ENCODE assay signal across 24 cellular contexts in genomic region chr1:18641005-18641941, GRCh38. TPM values are rescaled to one million over a fixed set of nuclear protein-coding genes. Genes with fewer than 3 reads are reported as not detected.
DNase-seq lines count a peak whose midpoint lies in the region; ATAC-seq, FAIRE-seq and TF ChIP-seq lines count a peak whose summit lies in the region.
"Had no signal": no experiment of that assay in that cellular context is flagged by ENCODE, and none has a peak within 500 bp of the region (broad histone marks: within the 10 kb centered on the region; RNA-seq: fewer than 3 reads in every experiment).

No MANE protein-coding gene starts in this region.

- no peak overlapping the region for H3K9ac ChIP-seq in astrocyte (ENCODE audit: low read length)

- intact Hi-C loops in lower leg skin (cut with DNase I; ENCODE audit: low total_unique reads), result no loop called here

- no peak for TF ChIP-seq CTCF in GM20000 (IDR thresholded peaks at IDR 0.05; ENCODE audit: extremely low read depth, missing control alignments)
- TF ChIP-seq CTCF in astrocyte (IDR thresholded peaks at IDR 0.05; ENCODE audit: insufficient read depth, low read depth, low read length), result no peak
- no peak for TF ChIP-seq CTCF in nephron (IDR thresholded peaks at IDR 0.05; ENCODE audit: unreplicated experiment in 3 of 3)
- TF ChIP-seq CTCF in lower leg skin (IDR thresholded peaks at IDR 0.05), result no peak

- FAIRE-seq in astrocyte (lab: Jason Lieb, UNC), result no peak
- FAIRE-seq: frontal cortex had no signal

- peaks cover 87% of the 10 kb centered on the region for H3K27me3 ChIP-seq in astrocyte (ENCODE audit: insufficient read depth, low read length)

- no peaks in the 10 kb centered on the region for H3K9me3 ChIP-seq in astrocyte (ENCODE audit: insufficient read depth, low read depth, low read length)
- H3K9me3 ChIP-seq: colonic mucosa, SJSA1 had no signal

- no peak for ATAC-seq in GM19395 (IDR thresholded peaks at IDR 0.05; ENCODE audit: unreplicated experiment)
- ATAC-seq: left ventricle myocardium superior; PC-3; stimulated activated naive CD8-positive, alpha-beta T cell treated with anti-CD3 and anti-CD28 coated beads, Interleukin-15, Interleukin-2, amounts not matched to agents 100 U/mL and 50 U/mL, for 24 hours had no signal

- peaks cover 87% of the 10 kb centered on the region for H3K27me3 Mint-ChIP-seq in astrocyte (ENCODE audit: low read depth, unreplicated experiment)
- peaks cover 100% of the 10 kb centered on the region for H3K27me3 Mint-ChIP-seq in nephron (ENCODE audit: low read depth)

- peaks cover 8% of the 10 kb centered on the region for H3K9me3 Mint-ChIP-seq in astrocyte (ENCODE audit: unreplicated experiment)
- no peaks in the 10 kb centered on the region for H3K9me3 Mint-ChIP-seq in nephron

- no peak overlapping the region for H3K27ac ChIP-seq in astrocyte (ENCODE audit: low read depth, low read length)
- H3K27ac ChIP-seq: colonic mucosa, SJSA1 had no signal

- H3K4me2 ChIP-seq in astrocyte (ENCODE audit: low read length), result no peak overlapping the region

- H3K4me3 ChIP-seq in astrocyte (ENCODE audit: insufficient read depth, low read depth, low read length) (no peak overlapping the region), lower leg skin (ENCODE audit: low read depth, poor library complexity, severe bottlenecking) (no peak overlapping the region)
- H3K4me3 ChIP-seq: colonic mucosa, SJSA1 had no signal

- 5 to 7% methylated on average over 49 of the region's 49 CpGs for WGBS in lower leg skin, 2 donors

- no peaks in the 10 kb centered on the region for H3K4me1 ChIP-seq in astrocyte (ENCODE audit: insufficient read depth, low read length)
- H3K4me1 ChIP-seq: colonic mucosa, SJSA1 had no signal

- H3K4me1 Mint-ChIP-seq in astrocyte (ENCODE audit: low read depth, unreplicated experiment) (peaks cover 2% of the 10 kb centered on the region), nephron (peaks cover 63% of the 10 kb centered on the region)

- peaks cover 4% of the 10 kb centered on the region for H4K20me1 ChIP-seq in astrocyte (ENCODE audit: insufficient read depth, low read length)

- no peak for TF ChIP-seq POLR2A in lower leg skin (IDR thresholded peaks at IDR 0.05)

- no peaks in the 10 kb centered on the region for H3K36me3 ChIP-seq in astrocyte (ENCODE audit: insufficient read depth, low read length)
- H3K36me3 ChIP-seq: colonic mucosa, SJSA1 had no signal

- H3K36me3 Mint-ChIP-seq in astrocyte (ENCODE audit: low read depth, unreplicated experiment) (no peaks in the 10 kb centered on the region), nephron (ENCODE audit: low read depth) (no peaks in the 10 kb centered on the region)

- H3K79me2 ChIP-seq in astrocyte (ENCODE audit: insufficient read depth, low read length), result no peaks in the 10 kb centered on the region

- H3K27ac Mint-ChIP-seq in astrocyte (ENCODE audit: unreplicated experiment) (peak overlapping the region; percentile 59), nephron (peak overlapping the region in 2 of 3 experiments; percentile 43 to 58)

- no peak overlapping the region for H2AFZ ChIP-seq in astrocyte (ENCODE audit: low read depth, low read length)

- DNase-seq in DMS114 treated with DMSO at 0.1 percent for 48 hours (lab: John Stamatoyannopoulos, UW; ENCODE audit: unreplicated experiment) (peak; percentile 16), GM20000 (ENCODE audit: low spot score) (peak; percentile 34), astrocyte (ENCODE audit: low read depth) (no peak), LoVo (ENCODE audit: low spot score) (no peak), lower leg skin (ENCODE audit: low spot score in 2 of 2) (no peak)
- no peak for DNase-seq in NK-92 treated with Interleukin-12 subunit alpha and Interleukin-12 subunit beta, amount 100 ng/mL, for 24 hours (lab: John Stamatoyannopoulos, UW)
- DNase-seq: activated CD4-positive, alpha-beta T cell treated with anti-CD3 and anti-CD28 coated beads, Interleukin-2, amount 50 U/mL, for 1 hour; activated naive CD4-positive, alpha-beta T cell treated with anti-CD3 and anti-CD28 coated beads, Interleukin-2, amount 50 U/mL, for 16 hours; activated T-cell treated with anti-CD3 and anti-CD28 coated beads for 4 hours; colonic mucosa; DMS 273 treated with DMSO at 0.1 percent for 48 hours; left ventricle myocardium superior; NCI-H146; NCI-H510A; PC-3; stimulated activated naive CD8-positive, alpha-beta T cell treated with anti-CD3 and anti-CD28 coated beads, Interleukin-15, Interleukin-2, amounts not matched to agents 100 U/mL and 50 U/mL, for 24 hours; trophoblast cell had no signal

- no peak overlapping the region for H3K4me3 Mint-ChIP-seq in astrocyte (ENCODE audit: unreplicated experiment)
- H3K4me3 Mint-ChIP-seq in nephron, result peak overlapping the region; percentile 1 to 76 (median 47)

RNA-seq across cellular contexts. Expression of gene PAX7, which starts 10.6 kb away (rescaled TPM):
- total RNA-seq in astrocyte (0.05 TPM in 1 of 2 replicates, not detected in the other), lower leg skin (under 1 TPM in 2 of 4 donors, not detected in 2; 0.06 to 0.11 TPM)
- total RNA-seq: colonic mucosa, epithelial cell of proximal tubule, left ventricle myocardium superior, myocyte, PC-3, pulmonary artery endothelial cell, SJSA1 had no signal

Comparison
In these comparisons a context has a peak if more than half of its experiments do, and no peak if none do; other contexts are left out.
1. DNase-seq: peak in DMS114 treated with DMSO at 0.1 percent for 48 hours (single experiment) and GM20000 (single experiment); none in astrocyte (single experiment), NK-92 treated with Interleukin-12 subunit alpha and Interleukin-12 subunit beta, amount 100 ng/mL, for 24 hours (single experiment), LoVo (single experiment) and lower leg skin (0 of 2).